17 cellular contexts compared by ENCODE assay signal in the genomic region with DNA sequence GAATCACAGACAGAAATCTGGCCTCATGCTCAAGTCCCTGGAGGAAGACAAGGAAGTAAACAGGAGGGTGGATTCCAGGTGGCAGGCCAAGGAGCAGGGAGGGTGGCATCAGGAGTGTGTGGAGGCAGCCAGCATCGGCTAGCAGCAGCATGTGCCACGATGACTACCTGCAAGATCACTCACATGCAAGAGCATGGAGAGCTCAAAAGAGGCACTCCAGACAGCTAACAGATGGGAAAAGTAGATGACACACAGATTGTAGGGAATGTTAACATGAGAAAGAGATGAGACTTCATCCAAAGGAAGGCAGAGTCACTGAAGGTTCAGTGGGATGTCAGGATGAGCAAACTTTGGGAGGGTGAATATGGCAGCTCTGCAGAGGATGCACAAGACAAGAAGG.
DNase-seq lines count a peak whose midpoint lies in the region; ATAC-seq lines count a peak whose summit lies in the region.
"Had no signal": no experiment of that assay in that cellular context is flagged by ENCODE, and none has a peak within 500 bp of the region (broad histone marks: within the 10 kb centered on the region; RNA-seq: fewer than 3 reads in every experiment).

No MANE protein-coding gene starts in this region.

- no peak overlapping the region for H3K23ac ChIP-seq in neuronal stem cell (ENCODE audit: low read depth, low read length, poor library complexity)

- no peak overlapping the region for H2BK15ac ChIP-seq in neuronal stem cell (ENCODE audit: low read length)

- H4K8ac ChIP-seq in neuronal stem cell (ENCODE audit: low read depth, low read length): no peak overlapping the region

- WGBS in GM23248 (ENCODE audit: low coverage in 1 of 2, low lambda C conversion rate in 2 of 2, missing lambda C conversion rate in 2 of 2), 2 experiments: 48 to 54% methylated on average over 2 of the region's 2 CpGs
- WGBS in neuronal stem cell (ENCODE audit: extremely low coverage in 2 of 2, insufficient read length in 2 of 2, insufficient replicate concordance in 1 of 2), 2 donors: no CpG with 5 or more reads among the region's 2 CpGs

- peaks cover 3% of the 10 kb centered on the region for H3K79me1 ChIP-seq in neuronal stem cell (ENCODE audit: low read depth, low read length)

- peaks cover 5% of the 10 kb centered on the region; the same call in 1 of the 2 replicates for H3K36me3 ChIP-seq in GM23248 (ENCODE audit: low read depth)
- H3K36me3 ChIP-seq in neuronal stem cell (replicated peaks in 1 of 2; ENCODE audit: control insufficient read depth in 2 of 2, insufficient read depth in 2 of 2, low read length in 2 of 2): peaks cover 0 to 14% of the 10 kb centered on the region in 2 donors
- H3K36me3 ChIP-seq: BLaER1 treated with 17β-estradiol and CSF1 and Interleukin-3, amounts not matched to agents 10 nM and 100 nM had no signal

- DNase-seq in GM23248 (peak; percentile 38), NCI-H524 treated with DMSO at 0.1 percent for 48 hours (lab: John Stamatoyannopoulos, UW) (peak; percentile 12), neuronal stem cell (ENCODE audit: low spot score) (no peak), Right ventricle myocardium inferior (ENCODE audit: missing footprints) (no peak), NCI-H146 (lab: John Stamatoyannopoulos, UW) (no peak), COR-L47 (lab: John Stamatoyannopoulos, UW) (no peak)
- DNase-seq: CD8-positive, alpha-beta T cell; H7; Karpas-422; MM.1S; NCI-H1092; NCI-H1436 treated with DMSO at 0.1 percent for 48 hours; NCI-H774; OCI-M1 had no signal

- ATAC-seq in esophagus mucosa: peak; percentile 66
- ATAC-seq in Right ventricle myocardium inferior: no peak
- ATAC-seq: A549; CD8-positive, alpha-beta T cell had no signal

- H3K9me3 ChIP-seq in GM23248 (ENCODE audit: low read depth) (no peaks in the 10 kb centered on the region), neuronal stem cell (replicated peaks in 1 of 2; ENCODE audit: control insufficient read depth in 2 of 2, insufficient read depth in 1 of 2, low read depth in 1 of 2, low read length in 2 of 2) (peaks cover 6 to 17% of the 10 kb centered on the region in 2 donors)

- no peak overlapping the region for H2BK5ac ChIP-seq in neuronal stem cell (ENCODE audit: low read length)

- no peaks in the 10 kb centered on the region for H4K20me1 ChIP-seq in GM23248 (ENCODE audit: insufficient read depth)
- H4K20me1 ChIP-seq: BLaER1 treated with 17β-estradiol and CSF1 and Interleukin-3, amounts not matched to agents 10 nM and 100 nM had no signal

- peak overlapping the region; percentile 82 for H3K14ac ChIP-seq in neuronal stem cell (ENCODE audit: low read length)

- in situ Hi-C loops in GM23248 (cut with MboI): no loop called here

- H2BK12ac ChIP-seq in neuronal stem cell (ENCODE audit: low read length): no peak overlapping the region

- no peak overlapping the region for H4K91ac ChIP-seq in neuronal stem cell (ENCODE audit: low read depth, low read length, poor library complexity)

- no peak overlapping the region for H3K27ac ChIP-seq in GM23248
- H3K27ac ChIP-seq in neuronal stem cell (replicated peaks; ENCODE audit: low read length): no peak overlapping the region
- H3K27ac ChIP-seq: A549; BLaER1 treated with 17β-estradiol and CSF1 and Interleukin-3, amounts not matched to agents 10 nM and 100 nM had no signal

- no peak overlapping the region for H3K9ac ChIP-seq in GM23248
- no peak overlapping the region for H3K9ac ChIP-seq in neuronal stem cell (ENCODE audit: low read depth, low read length, poor library complexity)
- H3K9ac ChIP-seq: BLaER1 treated with 17β-estradiol and CSF1 and Interleukin-3, amounts not matched to agents 10 nM and 100 nM had no signal

- H2BK120ac ChIP-seq in neuronal stem cell (ENCODE audit: low read depth, low read length): no peak overlapping the region

- H3K9me2 ChIP-seq in GM23248 (ENCODE audit: insufficient read depth): no peaks in the 10 kb centered on the region

- H3K4ac ChIP-seq in neuronal stem cell (ENCODE audit: low read length): no peak overlapping the region

- H3K4me2 ChIP-seq in GM23248 (ENCODE audit: unreplicated experiment): no peak overlapping the region
- no peak overlapping the region for H3K4me2 ChIP-seq in neuronal stem cell (ENCODE audit: insufficient read depth, low read length, poor library complexity, severe bottlenecking)
- H3K4me2 ChIP-seq: A549; BLaER1 treated with 17β-estradiol and CSF1 and Interleukin-3, amounts not matched to agents 10 nM and 100 nM had no signal

- no peak overlapping the region for H2AK5ac ChIP-seq in neuronal stem cell (ENCODE audit: low read depth, low read length)

- intact Hi-C loops in Right ventricle myocardium inferior (cut with DNase I): no loop called here

- H3K4me3 ChIP-seq in GM23248: no peak overlapping the region
- H3K4me3 ChIP-seq in neuronal stem cell (ENCODE audit: low read length in 2 of 2): no peak overlapping the region
- H3K4me3 ChIP-seq: A549; BLaER1 treated with 17β-estradiol and CSF1 and Interleukin-3, amounts not matched to agents 10 nM and 100 nM had no signal

- H3K27me3 ChIP-seq in GM23248 (replicated peaks; ENCODE audit: insufficient read depth) (no peaks in the 10 kb centered on the region), neuronal stem cell (ENCODE audit: control insufficient read depth in 3 of 3, insufficient read depth in 3 of 3, low read depth in 1 of 3, low read length in 3 of 3) (no peaks in the 10 kb centered on the region)
- H3K27me3 ChIP-seq: BLaER1 treated with 17β-estradiol and CSF1 and Interleukin-3, amounts not matched to agents 10 nM and 100 nM had no signal

- no peaks in the 10 kb centered on the region for H3K79me2 ChIP-seq in GM23248 (ENCODE audit: insufficient read depth)

- H3K18ac ChIP-seq in neuronal stem cell (ENCODE audit: low read length): peak overlapping the region; percentile 49

- peaks cover 37% of the 10 kb centered on the region for H3F3A ChIP-seq in GM23248 (ENCODE audit: insufficient read depth)

- H3K4me1 ChIP-seq in GM23248 (ENCODE audit: insufficient read depth) (peaks cover 44% of the 10 kb centered on the region), neuronal stem cell (ENCODE audit: control insufficient read depth in 2 of 2, insufficient read depth in 1 of 2, low read depth in 1 of 2, low read length in 2 of 2) (peaks cover 1 to 21% of the 10 kb centered on the region in 2 donors)
- H3K4me1 ChIP-seq: A549 had no signal

- H2AFZ ChIP-seq in GM23248 (no peak overlapping the region), neuronal stem cell (ENCODE audit: low read length) (no peak overlapping the region)

Comparison
In these comparisons a context has a peak if more than half of its experiments do, and no peak if none do; other contexts are left out.
1. DNase-seq: peak in GM23248 (single experiment) and NCI-H524 treated with DMSO at 0.1 percent for 48 hours (single experiment); none in neuronal stem cell (single experiment), Right ventricle myocardium inferior (single experiment), NCI-H146 (single experiment) and COR-L47 (single experiment).